In the genomic region with DNA sequence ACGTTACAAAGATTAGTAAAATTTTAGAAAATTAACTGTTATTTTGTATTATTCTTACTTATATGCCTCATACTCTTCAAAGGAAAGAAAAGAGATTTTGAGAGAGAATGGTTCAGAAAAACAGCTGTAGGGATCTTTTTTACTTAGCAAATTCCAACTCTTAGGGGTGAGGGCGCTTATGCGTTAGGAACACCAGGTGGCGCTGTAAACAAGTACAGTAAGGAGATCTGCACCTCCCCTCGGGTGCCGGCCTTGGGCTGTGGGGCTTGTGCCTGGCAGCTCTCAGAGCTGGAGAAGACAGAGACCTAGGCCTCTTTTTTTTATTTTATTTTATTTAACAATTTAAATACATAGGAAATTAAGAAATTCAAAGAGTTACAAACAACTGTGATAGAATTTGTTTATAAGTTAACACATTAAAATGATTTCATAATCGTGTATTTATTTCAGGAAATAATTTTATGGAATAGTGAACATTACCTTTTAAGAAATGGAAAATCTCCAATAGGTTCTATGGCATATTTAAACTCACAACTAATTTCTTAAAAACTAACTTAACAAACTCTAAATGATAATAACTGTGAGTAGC, we compare ENCODE assay signal across 1 cellular context.
TF ChIP-seq lines count a peak whose summit lies in the region.

No MANE protein-coding gene starts in this region.

TF ChIP-seq in HEK293, 187 proteins besides CTCF, POLR2A, EP300 and RAD21 (continued from another document):
- TF ChIP-seq ZNF558 (tag by site-specific recombination; IDR thresholded peaks at IDR 0.05): no peak
- TF ChIP-seq ZNF174 (tag by site-specific recombination; IDR thresholded peaks at IDR 0.05): no peak
- TF ChIP-seq ZNF560 (tag by site-specific recombination; IDR thresholded peaks at IDR 0.05; ENCODE audit: borderline replicate concordance): no peak
- no peak for TF ChIP-seq BCL11B (tag by site-specific recombination; IDR thresholded peaks at IDR 0.05; ENCODE audit: low read depth)
- no peak for TF ChIP-seq GLIS2 (tag by site-specific recombination; IDR thresholded peaks at IDR 0.05)
- no peak for TF ChIP-seq ZNF623 (tag by site-specific recombination; IDR thresholded peaks at IDR 0.05)
- TF ChIP-seq IKZF3 (tag by site-specific recombination; IDR thresholded peaks at IDR 0.05): no peak
- TF ChIP-seq ZNF394 (tag by site-specific recombination; IDR thresholded peaks at IDR 0.05; ENCODE audit: borderline replicate concordance): no peak
- TF ChIP-seq ZNF324 (tag by site-specific recombination; IDR thresholded peaks at IDR 0.05): no peak
- 0 out of 2 replicates have a peak, but pooled peaks have one; percentile 33 for TF ChIP-seq ZNF184 (tag by site-specific recombination; IDR thresholded peaks at IDR 0.05)
